In genomic region chr1:67619080-67619479, GRCh38 we compare ENCODE assay signal across 14 cellular contexts.
DNase-seq lines count a peak whose midpoint lies in the region; ATAC-seq, FAIRE-seq and TF ChIP-seq lines count a peak whose summit lies in the region.
"Had no signal": no experiment of that assay in that cellular context is flagged by ENCODE, and none has a peak within 500 bp of the region (broad histone marks: within the 10 kb centered on the region; RNA-seq: fewer than 3 reads in every experiment).

No MANE protein-coding gene starts in this region.

- H3K9me3 ChIP-seq in A549 (no peaks in the 10 kb centered on the region), adrenal gland (replicated peaks in 1 of 3) (no peaks in the 10 kb centered on the region)

- intact Hi-C loops in Right ventricle myocardium superior (cut with DNase I), result no loop called here
- intact Hi-C loops in adrenal gland (cut with DNase I), result no loop called here

- no peaks in the 10 kb centered on the region for H3K27me3 ChIP-seq in rectal smooth muscle tissue (ENCODE audit: control insufficient read depth, insufficient read depth, low read length)
- no peaks in the 10 kb centered on the region for H3K27me3 ChIP-seq in adrenal gland

- H3K4me3 Mint-ChIP-seq in brain, result peak overlapping the region in 2 of 5 experiments; percentile 36 to 56

- TF ChIP-seq POLR2A in A549 (IDR thresholded peaks at IDR 0.05; ENCODE audit: low read length) (no peak), adrenal gland (IDR thresholded peaks at IDR 0.05) (no peak)

- H3K27ac ChIP-seq in A549 (peak overlapping the region; percentile 25 to 69; a peak in 3 of 6 replicates), rectal smooth muscle tissue (ENCODE audit: low read depth, low read length) (peak overlapping the region; percentile 12), adrenal gland (peak overlapping the region in 2 of 5 donors; percentile 45 to 64)

- no peak overlapping the region for H3K9ac ChIP-seq in rectal smooth muscle tissue (ENCODE audit: low read length)

- no peak for TF ChIP-seq CTCF in A549 (IDR thresholded peaks at IDR 0.05)
- TF ChIP-seq CTCF in brain (conservative IDR thresholded peaks at IDR 0.05), result no peak
- no peak for TF ChIP-seq CTCF in adrenal gland (IDR thresholded peaks at IDR 0.05)

- H3K27me3 Mint-ChIP-seq in brain, result peaks cover 8% of the 10 kb centered on the region

- H3K36me3 ChIP-seq in rectal smooth muscle tissue (ENCODE audit: control insufficient read depth, insufficient read depth, low read length) (no peaks in the 10 kb centered on the region), adrenal gland (replicated peaks in 1 of 2) (no peaks in the 10 kb centered on the region)

- POLR2A ChIA-PET in A549 (lab: Yijun Ruan, JAX), result interaction anchor here (1.6 kb wide), 1 partner anchor 65 kb away, joined by 5 read pairs; no protein-coding TSS in a partner anchor

- ATAC-seq in A549 (no peak; a peak in 1 of 6 replicates), Right ventricle myocardium superior (ENCODE audit: poor library complexity) (peak; percentile 30)

- WGBS in A549 (ENCODE audit: missing lambda C conversion rate), result 88% methylated on average over 2 of the region's 2 CpGs
- 32 to 56% (median 44%) methylated on average over 2 of the region's 2 CpGs for WGBS in adrenal gland, 4 donors

- peaks cover 19% of the 10 kb centered on the region for H3K4me1 Mint-ChIP-seq in brain

- TF ChIP-seq EP300 in A549 (IDR thresholded peaks at IDR 0.05), result no peak

- DNase-seq in A549 (ENCODE audit: low read depth in 1 of 2, low spot score in 1 of 2) (no peak), Right ventricle myocardium superior (no peak), activated gamma-delta T cell treated with Interleukin-2 at 50 U/mL for 16 hours (no peak), adrenal gland (no peak), G401 (ENCODE audit: low spot score) (no peak), NCI-H226 (no peak)
- DNase-seq: activated CD4-positive, CD25-positive, alpha-beta regulatory T cell; activated T-cell treated with anti-CD3 and anti-CD28 coated beads, Interleukin-2, amount 50 U/mL, for 1 hour; H7; NCI-H1417 treated with DMSO at 0.1 percent for 48 hours; NCI-H526 treated with DMSO at 0.1 percent for 48 hours had no signal

- peak overlapping the region; percentile 71 for H3K4me2 ChIP-seq in A549

- no peak for FAIRE-seq in A549 (lab: Jason Lieb, UNC)
- FAIRE-seq: D721Med had no signal

- H3K4me3 ChIP-seq in A549 (no peak overlapping the region), rectal smooth muscle tissue (ENCODE audit: low read length) (no peak overlapping the region), adrenal gland (no peak overlapping the region)

- H3K27ac Mint-ChIP-seq in brain, result peak overlapping the region in 3 of 5 experiments; percentile 69 to 84 (median 79)

- H3K4me1 ChIP-seq in A549, result peaks cover 13% of the 10 kb centered on the region; the same call in 2 of the 3 replicates
- H3K4me1 ChIP-seq in rectal smooth muscle tissue (ENCODE audit: control insufficient read depth, insufficient read depth, low read length), result no peaks in the 10 kb centered on the region
- peaks cover 5 to 15% of the 10 kb centered on the region in 2 donors for H3K4me1 ChIP-seq in adrenal gland (replicated peaks in 1 of 2)

- H3K9me3 Mint-ChIP-seq in brain, result peaks cover 0 to 5% (median 0%) of the 10 kb centered on the region in 5 experiments

- CTCF ChIA-PET in A549 (lab: Yijun Ruan, JAX), result interaction anchor here (0.8 to 1.6 kb wide), 3 partner anchors 11 to 57 kb away, joined by 3 read pairs; no protein-coding TSS in a partner anchor

- TF ChIP-seq RAD21 in A549 (conservative IDR thresholded peaks at IDR 0.05 in 1 of 2, IDR thresholded peaks at IDR 0.05 in 1 of 2), result no peak

- in situ Hi-C loops in G401 (cut with HindIII; ENCODE audit: low sequenced_read_pairs), result no loop called here

- H3K36me3 Mint-ChIP-seq in brain, result no peaks in the 10 kb centered on the region

TF ChIP-seq in A549, 52 proteins besides CTCF, POLR2A, EP300 and RAD21:
- TF ChIP-seq SREBF2 (IDR thresholded peaks at IDR 0.05), result no peak
- no peak for TF ChIP-seq RCOR1 (IDR thresholded peaks at IDR 0.05; ENCODE audit: low read depth, low read length)
- TF ChIP-seq ZSCAN20 (CRISPR knock-in tag; IDR thresholded peaks at IDR 0.05), result no peak
- TF ChIP-seq, protein P1, sequence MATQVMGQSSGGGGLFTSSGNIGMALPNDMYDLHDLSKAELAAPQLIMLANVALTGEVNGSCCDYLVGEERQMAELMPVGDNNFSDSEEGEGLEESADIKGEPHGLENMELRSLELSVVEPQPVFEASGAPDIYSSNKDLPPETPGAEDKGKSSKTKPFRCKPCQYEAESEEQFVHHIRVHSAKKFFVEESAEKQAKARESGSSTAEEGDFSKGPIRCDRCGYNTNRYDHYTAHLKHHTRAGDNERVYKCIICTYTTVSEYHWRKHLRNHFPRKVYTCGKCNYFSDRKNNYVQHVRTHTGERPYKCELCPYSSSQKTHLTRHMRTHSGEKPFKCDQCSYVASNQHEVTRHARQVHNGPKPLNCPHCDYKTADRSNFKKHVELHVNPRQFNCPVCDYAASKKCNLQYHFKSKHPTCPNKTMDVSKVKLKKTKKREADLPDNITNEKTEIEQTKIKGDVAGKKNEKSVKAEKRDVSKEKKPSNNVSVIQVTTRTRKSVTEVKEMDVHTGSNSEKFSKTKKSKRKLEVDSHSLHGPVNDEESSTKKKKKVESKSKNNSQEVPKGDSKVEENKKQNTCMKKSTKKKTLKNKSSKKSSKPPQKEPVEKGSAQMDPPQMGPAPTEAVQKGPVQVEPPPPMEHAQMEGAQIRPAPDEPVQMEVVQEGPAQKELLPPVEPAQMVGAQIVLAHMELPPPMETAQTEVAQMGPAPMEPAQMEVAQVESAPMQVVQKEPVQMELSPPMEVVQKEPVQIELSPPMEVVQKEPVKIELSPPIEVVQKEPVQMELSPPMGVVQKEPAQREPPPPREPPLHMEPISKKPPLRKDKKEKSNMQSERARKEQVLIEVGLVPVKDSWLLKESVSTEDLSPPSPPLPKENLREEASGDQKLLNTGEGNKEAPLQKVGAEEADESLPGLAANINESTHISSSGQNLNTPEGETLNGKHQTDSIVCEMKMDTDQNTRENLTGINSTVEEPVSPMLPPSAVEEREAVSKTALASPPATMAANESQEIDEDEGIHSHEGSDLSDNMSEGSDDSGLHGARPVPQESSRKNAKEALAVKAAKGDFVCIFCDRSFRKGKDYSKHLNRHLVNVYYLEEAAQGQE (IDR thresholded peaks at IDR 0.05), result no peak
- TF ChIP-seq POLR2AphosphoS2 (conservative IDR thresholded peaks at IDR 0.05; ENCODE audit: low read length), result no peak
- TF ChIP-seq MAZ (IDR thresholded peaks at IDR 0.05; ENCODE audit: borderline replicate concordance, low read depth, low read length), result no peak
- TF ChIP-seq, protein P2, sequence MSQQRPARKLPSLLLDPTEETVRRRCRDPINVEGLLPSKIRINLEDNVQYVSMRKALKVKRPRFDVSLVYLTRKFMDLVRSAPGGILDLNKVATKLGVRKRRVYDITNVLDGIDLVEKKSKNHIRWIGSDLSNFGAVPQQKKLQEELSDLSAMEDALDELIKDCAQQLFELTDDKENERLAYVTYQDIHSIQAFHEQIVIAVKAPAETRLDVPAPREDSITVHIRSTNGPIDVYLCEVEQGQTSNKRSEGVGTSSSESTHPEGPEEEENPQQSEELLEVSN (IDR thresholded peaks at IDR 0.05; ENCODE audit: borderline replicate concordance, low read depth), result no peak
- no peak for TF ChIP-seq BHLHE40 (IDR thresholded peaks at IDR 0.05; ENCODE audit: low read depth, low read length)
TF ChIP-seq in A549: peak in this region for 0.
